ENCODE assay signal across 29 cellular contexts in the genomic region with DNA sequence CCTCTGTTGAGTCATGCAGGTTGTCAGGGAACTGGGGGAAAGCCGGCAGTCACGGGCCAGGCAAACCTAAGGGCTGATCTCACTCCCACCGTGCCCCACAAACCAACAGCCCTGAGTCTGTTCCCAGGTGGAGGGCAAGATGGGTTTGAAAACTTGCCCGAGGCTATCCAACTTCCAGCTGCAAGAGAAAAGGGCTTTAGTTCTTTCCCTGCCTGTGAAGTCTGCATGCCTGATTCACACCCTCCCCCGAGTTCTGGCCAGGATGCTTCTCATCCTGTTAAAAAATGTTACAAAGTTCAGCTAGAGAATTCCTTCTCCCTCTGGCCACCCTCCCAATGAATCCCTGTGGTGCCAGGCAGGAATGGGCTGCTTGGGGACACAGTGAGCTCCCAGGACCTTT. TPM values are rescaled to one million over a fixed set of nuclear protein-coding genes. Genes with fewer than 3 reads are reported as not detected.
"Had no signal": no experiment of that assay in that cellular context is flagged by ENCODE, and none has a peak within 500 bp of the region (broad histone marks: within the 10 kb centered on the region; RNA-seq: fewer than 3 reads in every experiment).

No MANE protein-coding gene starts in this region.

- DNase-seq: dermis blood vessel endothelial cell; effector memory CD4-positive, alpha-beta T cell; erythroblast; hypothalamus; kidney; mucosa of descending colon; naive B cell; nucleus accumbens; posterior cingulate gyrus; psoas muscle; right cardiac atrium; sigmoid colon; stimulated activated CD4-positive, alpha-beta T cell treated with anti-CD3 and anti-CD28 coated beads, Interleukin-2, amount 100 ng/mL, for 24 hours; stimulated activated CD4-positive, alpha-beta T cell treated with anti-CD3 and anti-CD28 coated beads, Interleukin-4, amount 100 ng/mL, for 24 hours; stimulated activated naive CD4-positive, alpha-beta T cell treated with Interleukin-2 at 50 U/mL for 16 hours; substantia nigra had no signal

- H3K4me1 Mint-ChIP-seq: memory B cell; mesothelial cell of epicardium; naive B cell; nephron; stimulated activated effector memory CD8-positive, alpha-beta T cell treated with anti-CD3 and anti-CD28 coated beads, Interleukin-12 subunit alpha, Interleukin-12 subunit beta, amount 100 ng/mL, for 72 hours had no signal

- H3K27ac Mint-ChIP-seq: memory B cell; mesothelial cell of epicardium; naive B cell; nephron; stimulated activated effector memory CD8-positive, alpha-beta T cell treated with anti-CD3 and anti-CD28 coated beads, Interleukin-12 subunit alpha, Interleukin-12 subunit beta, amount 100 ng/mL, for 72 hours had no signal

- H3K27ac ChIP-seq: coronary artery, psoas muscle, sigmoid colon, thoracic aorta, tibial nerve, upper lobe of left lung had no signal

- H3K27me3 ChIP-seq: sigmoid colon, tibial nerve, upper lobe of left lung had no signal

- ATAC-seq: left lobe of liver; mucosa of descending colon; psoas muscle; right cardiac atrium; stimulated activated effector memory CD8-positive, alpha-beta T cell treated with anti-CD3 and anti-CD28 coated beads, Interleukin-12 subunit alpha, Interleukin-12 subunit beta, amount 100 ng/mL, for 72 hours had no signal

- H3K36me3 ChIP-seq: sigmoid colon, thoracic aorta, tibial nerve, upper lobe of left lung had no signal

- FAIRE-seq: endometrium, frontal cortex, kidney, urothelium cell line had no signal

- H3K36me3 Mint-ChIP-seq: memory B cell; mesothelial cell of epicardium; naive B cell; stimulated activated effector memory CD8-positive, alpha-beta T cell treated with anti-CD3 and anti-CD28 coated beads, Interleukin-12 subunit alpha, Interleukin-12 subunit beta, amount 100 ng/mL, for 72 hours had no signal

- H3K9me3 ChIP-seq: mucosa of descending colon, psoas muscle, sigmoid colon, thoracic aorta had no signal

- H3K4me1 ChIP-seq: psoas muscle, sigmoid colon, tibial nerve, upper lobe of left lung had no signal

- H3K4me3 Mint-ChIP-seq: memory B cell; mesothelial cell of epicardium; naive B cell; nephron; stimulated activated effector memory CD8-positive, alpha-beta T cell treated with anti-CD3 and anti-CD28 coated beads, Interleukin-12 subunit alpha, Interleukin-12 subunit beta, amount 100 ng/mL, for 72 hours had no signal

- H3K4me3 ChIP-seq: coronary artery, lung, mucosa of descending colon, psoas muscle, sigmoid colon, thoracic aorta, tibial nerve, upper lobe of left lung had no signal

- H3K27me3 Mint-ChIP-seq: memory B cell, naive B cell had no signal

RNA-seq across cellular contexts. Expression of gene MYO16, which starts 33.1 kb away (rescaled TPM):
- total RNA-seq: dermis blood vessel endothelial cell had no signal
